ENCODE assay signal across 18 cellular contexts in genomic region chr6:127841811-127842210, GRCh38. TPM values are rescaled to one million over a fixed set of nuclear protein-coding genes. Genes with fewer than 3 reads are reported as not detected.
DNase-seq lines count a peak whose midpoint lies in the region; TF ChIP-seq lines count a peak whose summit lies in the region.
"Had no signal": no experiment of that assay in that cellular context is flagged by ENCODE, and none has a peak within 500 bp of the region (broad histone marks: within the 10 kb centered on the region; RNA-seq: fewer than 3 reads in every experiment).

No MANE protein-coding gene starts in this region.

- no peaks in the 10 kb centered on the region for H3K4me1 Mint-ChIP-seq in activated CD4-positive, alpha-beta memory T cell treated with anti-CD3 and anti-CD28 coated beads, Interleukin-2, amount 10 ng/mL, durations not matched to agents 7 days and 5 days
- no peaks in the 10 kb centered on the region for H3K4me1 Mint-ChIP-seq in T-helper 2 cell treated with Interferon-gamma antibody and Interleukin-4, amounts not matched to agents 5 μg/mL and 100 μg/mL, for 36 hours (ENCODE audit: low read depth)
- H3K4me1 Mint-ChIP-seq: H9 had no signal

- H3K9me3 ChIP-seq in fibroblast of lung (ENCODE audit: control insufficient read depth, insufficient read depth, low read depth, low read length) (no peaks in the 10 kb centered on the region), osteoblast (ENCODE audit: low read depth, low read length) (no peaks in the 10 kb centered on the region)

- H3K27me3 ChIP-seq in fibroblast of lung (ENCODE audit: control insufficient read depth, insufficient read depth, low read length) = no peaks in the 10 kb centered on the region
- H3K27me3 ChIP-seq in osteoblast (ENCODE audit: insufficient read depth, low read length) = no peaks in the 10 kb centered on the region

- no peaks in the 10 kb centered on the region for H3K79me2 ChIP-seq in fibroblast of lung (ENCODE audit: control insufficient read depth, insufficient read depth, low read length)
- H3K79me2 ChIP-seq in osteoblast (ENCODE audit: insufficient read depth, low read length) = no peaks in the 10 kb centered on the region

- no peaks in the 10 kb centered on the region for H3K27me3 Mint-ChIP-seq in activated CD4-positive, alpha-beta memory T cell treated with anti-CD3 and anti-CD28 coated beads, Interleukin-2, amount 10 ng/mL, durations not matched to agents 7 days and 5 days
- no peaks in the 10 kb centered on the region for H3K27me3 Mint-ChIP-seq in T-helper 2 cell treated with Interferon-gamma antibody and Interleukin-4, amounts not matched to agents 5 μg/mL and 100 μg/mL, for 36 hours (ENCODE audit: low read depth)
- H3K27me3 Mint-ChIP-seq: CD8-positive, alpha-beta memory T cell had no signal

- no peak overlapping the region for H3K9ac ChIP-seq in fibroblast of lung (ENCODE audit: insufficient read depth, low read length)

- DNase-seq in EL = peak; percentile 11
- DNase-seq in NCI-H69 (lab: John Stamatoyannopoulos, UW) = peak; percentile 24
- DNase-seq in fibroblast of lung (ENCODE audit: low read depth in 2 of 2) = peak; percentile 41 to 60
- peak; percentile 76 for DNase-seq in osteoblast (ENCODE audit: insufficient read length, low spot score, missing footprints)
- DNase-seq in activated CD4-positive, alpha-beta memory T cell treated with anti-CD3 and anti-CD28 coated beads, Interleukin-2, amount 10 ng/mL, durations not matched to agents 7 days and 5 days = no peak
- DNase-seq in T-helper 2 cell treated with Interferon-gamma antibody and Interleukin-4, amounts not matched to agents 5 μg/mL and 100 μg/mL, for 36 hours (ENCODE audit: low spot score) = no peak
- DNase-seq in DMS153 treated with DMSO at 0.1 percent for 48 hours (lab: John Stamatoyannopoulos, UW; ENCODE audit: unreplicated experiment) = no peak
- DNase-seq in activated CD4-positive, alpha-beta T cell treated with anti-CD3 and anti-CD28 coated beads, Interleukin-2, amount 50 U/mL, for 48 hours = no peak
- DNase-seq: ACHN; CD8-positive, alpha-beta memory T cell; H9; NCI-H1417 treated with DMSO at 0.1 percent for 48 hours; NCI-H2029; NCI-H2171 treated with DMSO at 0.1 percent for 48 hours; NCI-H510A treated with DMSO at 0.1 percent for 48 hours; SIG-M5 had no signal

- no peaks in the 10 kb centered on the region for H4K20me1 ChIP-seq in fibroblast of lung (ENCODE audit: control insufficient read depth, extremely low read depth, insufficient read depth, low read length)
- no peaks in the 10 kb centered on the region for H4K20me1 ChIP-seq in osteoblast (ENCODE audit: insufficient read depth, low read length)

- no peak for TF ChIP-seq CTCF in fibroblast of lung (conservative IDR thresholded peaks at IDR 0.05 in 1 of 2, IDR thresholded peaks at IDR 0.05 in 1 of 2; ENCODE audit: low read depth in 1 of 2, low read length in 2 of 2)
- TF ChIP-seq CTCF in osteoblast (IDR thresholded peaks at IDR 0.05; ENCODE audit: extremely low read depth, low read depth, low read length) = no peak

- no peaks in the 10 kb centered on the region for H3K9me3 Mint-ChIP-seq in activated CD4-positive, alpha-beta memory T cell treated with anti-CD3 and anti-CD28 coated beads, Interleukin-2, amount 10 ng/mL, durations not matched to agents 7 days and 5 days
- H3K9me3 Mint-ChIP-seq in T-helper 2 cell treated with Interferon-gamma antibody and Interleukin-4, amounts not matched to agents 5 μg/mL and 100 μg/mL, for 36 hours = no peaks in the 10 kb centered on the region
- H3K9me3 Mint-ChIP-seq: CD8-positive, alpha-beta memory T cell; H9 had no signal

- CTCF ChIA-PET in activated CD4-positive, alpha-beta memory T cell treated with anti-CD3 and anti-CD28 coated beads, Interleukin-2, amount 10 ng/mL, durations not matched to agents 7 days and 5 days (lab: Charles Lee) = interaction anchor here (1.3 kb wide), 2 partner anchors 14 to 179 kb away, joined by 3 to 4 read pairs; no protein-coding TSS in a partner anchor

- H3K4me3 ChIP-seq in fibroblast of lung (replicated peaks in 1 of 4; ENCODE audit: control extremely low read depth in 1 of 4, insufficient read depth in 1 of 4, low read depth in 3 of 4, low read length in 4 of 4) = no peak overlapping the region
- no peak overlapping the region for H3K4me3 ChIP-seq in osteoblast (ENCODE audit: insufficient read depth, low read length)

- no peak overlapping the region for H3K4me2 ChIP-seq in fibroblast of lung (ENCODE audit: extremely low read depth, insufficient read depth, low read length)
- H3K4me2 ChIP-seq in osteoblast (ENCODE audit: insufficient read depth, low read length) = no peak overlapping the region

- POLR2A ChIA-PET in activated CD4-positive, alpha-beta memory T cell treated with anti-CD3 and anti-CD28 coated beads, Interleukin-2, amount 10 ng/mL, durations not matched to agents 7 days and 5 days (lab: Charles Lee) = no interaction called here

- H3K27ac Mint-ChIP-seq in activated CD4-positive, alpha-beta memory T cell treated with anti-CD3 and anti-CD28 coated beads, Interleukin-2, amount 10 ng/mL, durations not matched to agents 7 days and 5 days = no peak overlapping the region
- H3K27ac Mint-ChIP-seq in T-helper 2 cell treated with Interferon-gamma antibody and Interleukin-4, amounts not matched to agents 5 μg/mL and 100 μg/mL, for 36 hours = no peak overlapping the region
- H3K27ac Mint-ChIP-seq: H9 had no signal

- H3K4me1 ChIP-seq in fibroblast of lung (ENCODE audit: control insufficient read depth, extremely low read depth, insufficient read depth, low read length) (no peaks in the 10 kb centered on the region), osteoblast (ENCODE audit: insufficient read depth, low read length) (peaks cover 12% of the 10 kb centered on the region)

- H2AFZ ChIP-seq in fibroblast of lung (ENCODE audit: low read length) (no peak overlapping the region), osteoblast (ENCODE audit: low read length) (no peak overlapping the region)

- no peak overlapping the region for H3K4me3 Mint-ChIP-seq in activated CD4-positive, alpha-beta memory T cell treated with anti-CD3 and anti-CD28 coated beads, Interleukin-2, amount 10 ng/mL, durations not matched to agents 7 days and 5 days
- no peak overlapping the region for H3K4me3 Mint-ChIP-seq in T-helper 2 cell treated with Interferon-gamma antibody and Interleukin-4, amounts not matched to agents 5 μg/mL and 100 μg/mL, for 36 hours
- H3K4me3 Mint-ChIP-seq: CD8-positive, alpha-beta memory T cell; H9 had no signal

- H3K36me3 ChIP-seq in fibroblast of lung (ENCODE audit: control insufficient read depth, insufficient read depth, low read length) = no peaks in the 10 kb centered on the region
- H3K36me3 ChIP-seq in osteoblast (ENCODE audit: insufficient read depth, low read length) = no peaks in the 10 kb centered on the region

- H3K36me3 Mint-ChIP-seq in activated CD4-positive, alpha-beta memory T cell treated with anti-CD3 and anti-CD28 coated beads, Interleukin-2, amount 10 ng/mL, durations not matched to agents 7 days and 5 days (ENCODE audit: low read depth) = peaks cover 48% of the 10 kb centered on the region
- peaks cover 48% of the 10 kb centered on the region for H3K36me3 Mint-ChIP-seq in T-helper 2 cell treated with Interferon-gamma antibody and Interleukin-4, amounts not matched to agents 5 μg/mL and 100 μg/mL, for 36 hours (ENCODE audit: low read depth)

- H3K27ac ChIP-seq in fibroblast of lung (ENCODE audit: insufficient read depth, low read length) (no peak overlapping the region), osteoblast (ENCODE audit: low read depth, low read length) (no peak overlapping the region)

RNA-seq across cellular contexts. Expression of gene THEMIS, which starts 59.0 kb away (rescaled TPM):
- total RNA-seq in fibroblast of lung (not detected in 2 replicates), osteoblast (under 0.01 TPM in 2 replicates)
- not detected in 2 replicates for polyA plus RNA-seq in fibroblast of lung
- not detected in 2 replicates for polyA plus RNA-seq in fibroblast of lung (2012)
- not detected in 2 replicates for polyA minus RNA-seq in fibroblast of lung (ENCODE audit: low replicate concordance)
- 10 to 100 TPM; 65.6 to 68.2 TPM for total RNA-seq in activated CD4-positive, alpha-beta memory T cell treated with anti-CD3 and anti-CD28 coated beads, Interleukin-2, amount 10 ng/mL, durations not matched to agents 7 days and 5 days
- total RNA-seq: Daoy, H9 had no signal
- polyA plus RNA-seq: BJ had no signal

Comparison
In these comparisons a context has a peak if more than half of its experiments do, and no peak if none do; other contexts are left out.
1. DNase-seq: peak in EL (single experiment), NCI-H69 (single experiment), fibroblast of lung (2 of 2) and osteoblast (single experiment); none in activated CD4-positive, alpha-beta memory T cell treated with anti-CD3 and anti-CD28 coated beads, Interleukin-2, amount 10 ng/mL, durations not matched to agents 7 days and 5 days (single experiment), T-helper 2 cell treated with Interferon-gamma antibody and Interleukin-4, amounts not matched to agents 5 μg/mL and 100 μg/mL, for 36 hours (single experiment), DMS153 treated with DMSO at 0.1 percent for 48 hours (single experiment) and activated CD4-positive, alpha-beta T cell treated with anti-CD3 and anti-CD28 coated beads, Interleukin-2, amount 50 U/mL, for 48 hours (0 of 2).
2. RNA of gene THEMIS, which starts 59.0 kb away (total RNA-seq): 65.6 to 68.2 TPM in activated CD4-positive, alpha-beta memory T cell treated with anti-CD3 and anti-CD28 coated beads, Interleukin-2, amount 10 ng/mL, durations not matched to agents 7 days and 5 days; not detected in fibroblast of lung and under 0.01 TPM in osteoblast; every median in the first group is over 10 times any median in the second.